1 cellular context compared by ENCODE assay signal in genomic region chr2:110105183-110105582, GRCh38.
TF ChIP-seq lines count a peak whose summit lies in the region.

No MANE protein-coding gene starts in this region.

TF ChIP-seq in endothelial cell of umbilical vein, 7 proteins besides CTCF, POLR2A, EP300 and RAD21:
- TF ChIP-seq FOS (IDR thresholded peaks at IDR 0.05; ENCODE audit: borderline replicate concordance, insufficient read depth, low read length) (no peak), EZH2 (IDR thresholded peaks at IDR 0.05; ENCODE audit: borderline replicate concordance, low read depth, low read length, severe bottlenecking) (no peak), POLR2AphosphoS5 (IDR thresholded peaks at IDR 0.05; ENCODE audit: insufficient read depth, low read depth, low read length) (no peak), MAX (IDR thresholded peaks at IDR 0.05; ENCODE audit: insufficient read depth, insufficient read length) (no peak), JUN (IDR thresholded peaks at IDR 0.05; ENCODE audit: borderline replicate concordance, insufficient read depth, insufficient read length, low read depth) (no peak), GATA2 (IDR thresholded peaks at IDR 0.05; ENCODE audit: insufficient read depth, insufficient read length, low read depth, low read length) (no peak), MYC (IDR thresholded peaks at IDR 0.05; ENCODE audit: low read depth, low read length) (no peak)
